ENCODE assay signal across 20 cellular contexts in genomic region chr5:131396882-131397281, GRCh38.
DNase-seq lines count a peak whose midpoint lies in the region; ATAC-seq and TF ChIP-seq lines count a peak whose summit lies in the region.
"Had no signal": no experiment of that assay in that cellular context is flagged by ENCODE, and none has a peak within 500 bp of the region (broad histone marks: within the 10 kb centered on the region; RNA-seq: fewer than 3 reads in every experiment).

No MANE protein-coding gene starts in this region.

- peaks cover 90% of the 10 kb centered on the region for H3K36me3 Mint-ChIP-seq in activated T-cell treated with anti-CD3 and anti-CD28 coated beads, Interleukin-2, amount 50 U/mL, for 24 hours (ENCODE audit: low read depth)
- peaks cover 69% of the 10 kb centered on the region for H3K36me3 Mint-ChIP-seq in activated T-cell treated with anti-CD3 and anti-CD28 coated beads, Interleukin-2, amount 50 U/mL, for 4 hours (ENCODE audit: insufficient read depth)
- peaks cover 74% of the 10 kb centered on the region for H3K36me3 Mint-ChIP-seq in activated B cell treated with CpG ODN at 0.5 μM for 24 hours (ENCODE audit: low read depth)
- peaks cover 97% of the 10 kb centered on the region for H3K36me3 Mint-ChIP-seq in stimulated activated effector memory CD8-positive, alpha-beta T cell treated with anti-CD3 and anti-CD28 coated beads, Interleukin-12 subunit alpha, Interleukin-12 subunit beta, amount 100 ng/mL, for 72 hours

- CTCF ChIA-PET in activated B cell treated with CpG ODN at 0.5 μM for 24 hours (lab: Charles Lee) = interaction anchor here (1.1 kb wide), 1 partner anchor 15 kb away, joined by 4 read pairs; no protein-coding TSS in a partner anchor

- intact Hi-C loops in activated B cell treated with CpG ODN at 0.5 μM for 24 hours (cut with micrococcal nuclease) = no loop called here
- intact Hi-C loops in dorsolateral prefrontal cortex (cut with DNase I) = no loop called here

- POLR2A ChIA-PET in activated B cell treated with CpG ODN at 0.5 μM for 24 hours (lab: Charles Lee) = interaction anchor here (0.6 to 1.9 kb wide), 5 partner anchors 14 to 144 kb away, joined by 3 to 8 read pairs (median 3); no protein-coding TSS in a partner anchor

- ATAC-seq in activated T-cell treated with anti-CD3 and anti-CD28 coated beads, Interleukin-2, amount 50 U/mL, for 4 hours = no peak
- ATAC-seq in activated B cell treated with CpG ODN at 0.5 μM for 24 hours (ENCODE audit: low read depth) = no peak
- ATAC-seq in stimulated activated effector memory CD8-positive, alpha-beta T cell treated with anti-CD3 and anti-CD28 coated beads, Interleukin-12 subunit alpha, Interleukin-12 subunit beta, amount 100 ng/mL, for 72 hours = no peak
- ATAC-seq: Right ventricle myocardium inferior, WTC11 had no signal

- H3K27me3 Mint-ChIP-seq in activated T-cell treated with anti-CD3 and anti-CD28 coated beads, Interleukin-2, amount 50 U/mL, for 24 hours = no peaks in the 10 kb centered on the region
- H3K27me3 Mint-ChIP-seq in activated T-cell treated with anti-CD3 and anti-CD28 coated beads, Interleukin-2, amount 50 U/mL, for 4 hours (ENCODE audit: low read depth) = no peaks in the 10 kb centered on the region
- H3K27me3 Mint-ChIP-seq in activated B cell treated with CpG ODN at 0.5 μM for 24 hours = no peaks in the 10 kb centered on the region

- DNase-seq in activated T-cell treated with anti-CD3 and anti-CD28 coated beads, Interleukin-2, amount 50 U/mL, for 24 hours = no peak
- no peak for DNase-seq in activated T-cell treated with anti-CD3 and anti-CD28 coated beads, Interleukin-2, amount 50 U/mL, for 4 hours
- DNase-seq in activated B cell treated with CpG ODN at 0.5 μM for 24 hours (no peak), dorsolateral prefrontal cortex (no peak), foreskin fibroblast (no peak), NCI-H69 (lab: John Stamatoyannopoulos, UW) (no peak), NCI-H82 treated with DMSO at 0.1 percent for 48 hours (lab: John Stamatoyannopoulos, UW; ENCODE audit: unreplicated experiment) (no peak)
- no peak for DNase-seq in stimulated activated effector memory CD8-positive, alpha-beta T cell treated with anti-CD3 and anti-CD28 coated beads, Interleukin-12 subunit alpha, Interleukin-12 subunit beta, amount 100 ng/mL, for 72 hours (ENCODE audit: low spot score in 2 of 2)
- DNase-seq: amniotic stem cell; central memory CD4-positive, alpha-beta T cell; COR-L47; NCI-H1105; NCI-H524; spleen; stimulated activated CD8-positive, alpha-beta memory T cell treated with anti-CD3 and anti-CD28 coated beads, Interleukin-4, amount 100 ng/mL, for 48 hours; tibial artery had no signal

- H3K4me3 ChIP-seq in dorsolateral prefrontal cortex (no peak overlapping the region), foreskin fibroblast (ENCODE audit: low read depth in 1 of 2, low read length in 2 of 2) (no peak overlapping the region)
- H3K4me3 ChIP-seq: lung, spleen, tibial artery had no signal

- peaks cover 5% of the 10 kb centered on the region for H3K9me3 Mint-ChIP-seq in activated T-cell treated with anti-CD3 and anti-CD28 coated beads, Interleukin-2, amount 50 U/mL, for 24 hours
- H3K9me3 Mint-ChIP-seq in activated T-cell treated with anti-CD3 and anti-CD28 coated beads, Interleukin-2, amount 50 U/mL, for 4 hours = peaks cover 5% of the 10 kb centered on the region
- peaks cover 4% of the 10 kb centered on the region for H3K9me3 Mint-ChIP-seq in activated B cell treated with CpG ODN at 0.5 μM for 24 hours
- peaks cover 4% of the 10 kb centered on the region for H3K9me3 Mint-ChIP-seq in stimulated activated effector memory CD8-positive, alpha-beta T cell treated with anti-CD3 and anti-CD28 coated beads, Interleukin-12 subunit alpha, Interleukin-12 subunit beta, amount 100 ng/mL, for 72 hours

- peak overlapping the region in 50 of 59 donors; percentile 3 to 92 (median 50) for H3K27ac ChIP-seq in dorsolateral prefrontal cortex
- H3K27ac ChIP-seq: tibial artery had no signal

- H3K27me3 ChIP-seq in dorsolateral prefrontal cortex = no peaks in the 10 kb centered on the region
- H3K27me3 ChIP-seq: spleen, tibial artery had no signal

- H3K4me3 Mint-ChIP-seq in activated T-cell treated with anti-CD3 and anti-CD28 coated beads, Interleukin-2, amount 50 U/mL, for 24 hours = no peak overlapping the region
- H3K4me3 Mint-ChIP-seq in activated T-cell treated with anti-CD3 and anti-CD28 coated beads, Interleukin-2, amount 50 U/mL, for 4 hours = no peak overlapping the region
- no peak overlapping the region for H3K4me3 Mint-ChIP-seq in activated B cell treated with CpG ODN at 0.5 μM for 24 hours
- H3K4me3 Mint-ChIP-seq in stimulated activated effector memory CD8-positive, alpha-beta T cell treated with anti-CD3 and anti-CD28 coated beads, Interleukin-12 subunit alpha, Interleukin-12 subunit beta, amount 100 ng/mL, for 72 hours = no peak overlapping the region
- H3K4me3 Mint-ChIP-seq: neural crest cell, WTC11 had no signal

- peak overlapping the region; percentile 99 for H3K27ac Mint-ChIP-seq in activated T-cell treated with anti-CD3 and anti-CD28 coated beads, Interleukin-2, amount 50 U/mL, for 24 hours
- peak overlapping the region; percentile 82 for H3K27ac Mint-ChIP-seq in activated B cell treated with CpG ODN at 0.5 μM for 24 hours
- peak overlapping the region; percentile 80 for H3K27ac Mint-ChIP-seq in stimulated activated effector memory CD8-positive, alpha-beta T cell treated with anti-CD3 and anti-CD28 coated beads, Interleukin-12 subunit alpha, Interleukin-12 subunit beta, amount 100 ng/mL, for 72 hours
- H3K27ac Mint-ChIP-seq: WTC11 had no signal

- TF ChIP-seq CTCF in activated B cell treated with CpG ODN at 0.5 μM for 24 hours (IDR thresholded peaks at IDR 0.05) (no peak), dorsolateral prefrontal cortex (IDR thresholded peaks at IDR 0.05 in 54 of 56, conservative IDR thresholded peaks at IDR 0.05 in 2 of 56; ENCODE audit: low read depth in 1 of 56, partially characterized antibody in 56 of 56) (no peak), foreskin fibroblast (IDR thresholded peaks at IDR 0.05; ENCODE audit: low read depth, low read length) (no peak)

- peaks cover 73% of the 10 kb centered on the region for H3K4me1 Mint-ChIP-seq in activated T-cell treated with anti-CD3 and anti-CD28 coated beads, Interleukin-2, amount 50 U/mL, for 24 hours (ENCODE audit: low read depth)
- peaks cover 65% of the 10 kb centered on the region for H3K4me1 Mint-ChIP-seq in activated T-cell treated with anti-CD3 and anti-CD28 coated beads, Interleukin-2, amount 50 U/mL, for 4 hours (ENCODE audit: low read depth)
- H3K4me1 Mint-ChIP-seq in activated B cell treated with CpG ODN at 0.5 μM for 24 hours = peaks cover 67% of the 10 kb centered on the region
- H3K4me1 Mint-ChIP-seq in stimulated activated effector memory CD8-positive, alpha-beta T cell treated with anti-CD3 and anti-CD28 coated beads, Interleukin-12 subunit alpha, Interleukin-12 subunit beta, amount 100 ng/mL, for 72 hours = peaks cover 65% of the 10 kb centered on the region
- H3K4me1 Mint-ChIP-seq: neural crest cell, WTC11 had no signal
